ENCODE assay signal across 11 cellular contexts in the genomic region with DNA sequence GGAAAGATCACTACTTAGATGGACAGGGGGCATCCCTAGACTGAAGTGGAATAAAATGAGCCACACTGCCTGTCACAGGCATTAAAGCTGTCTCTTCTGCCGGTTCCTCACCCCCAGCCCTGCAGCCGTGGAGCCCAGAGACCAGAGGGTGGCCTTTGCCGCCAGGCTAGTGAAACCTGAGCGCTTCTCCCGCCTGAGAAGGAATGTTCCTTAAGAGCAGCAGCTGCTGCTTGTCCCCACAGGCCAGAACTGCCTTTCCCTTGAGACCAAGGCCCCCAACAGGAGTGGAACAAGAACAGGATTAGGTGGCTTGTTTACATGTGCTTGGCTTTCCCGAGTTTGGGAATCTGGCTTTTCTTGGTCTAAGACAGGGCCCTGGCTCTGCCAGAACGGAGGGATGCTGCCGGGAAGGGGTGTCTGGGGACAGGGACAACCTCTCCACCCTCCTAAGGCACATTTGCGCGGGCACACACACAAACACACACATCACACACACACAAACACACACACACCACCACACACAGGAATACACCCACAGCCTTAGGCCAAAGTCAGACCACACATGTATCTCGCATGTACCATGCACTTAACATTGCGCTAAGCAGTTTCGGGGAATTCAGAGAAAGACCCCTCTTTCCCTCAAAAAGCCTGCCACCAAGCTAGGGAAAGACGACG.
DNase-seq lines count a peak whose midpoint lies in the region; ATAC-seq and TF ChIP-seq lines count a peak whose summit lies in the region.
"Had no signal": no experiment of that assay in that cellular context is flagged by ENCODE, and none has a peak within 500 bp of the region (broad histone marks: within the 10 kb centered on the region; RNA-seq: fewer than 3 reads in every experiment).

No MANE protein-coding gene starts in this region.

- no peak for TF ChIP-seq POLR2A in spleen (IDR thresholded peaks at IDR 0.05)

- no peaks in the 10 kb centered on the region for H3K27me3 ChIP-seq in WERI-Rb-1 (ENCODE audit: insufficient read depth, low read depth, severe bottlenecking)
- no peaks in the 10 kb centered on the region for H3K27me3 ChIP-seq in layer of hippocampus (ENCODE audit: control insufficient read depth, insufficient read depth, low read length)
- peaks cover 0 to 78% (median 8%) of the 10 kb centered on the region in 7 donors for H3K27me3 ChIP-seq in spleen (replicated peaks in 1 of 7)
- H3K27me3 ChIP-seq in foreskin keratinocyte: peaks cover 62% of the 10 kb centered on the region

- no peak overlapping the region; the same call in 1 of the 2 replicates for H3K27ac ChIP-seq in WERI-Rb-1
- H3K27ac ChIP-seq in layer of hippocampus (ENCODE audit: low read depth, low read length): peak overlapping the region; percentile 42
- no peak overlapping the region for H3K27ac ChIP-seq in spleen
- no peak overlapping the region for H3K27ac ChIP-seq in foreskin keratinocyte
- H3K27ac ChIP-seq: 22Rv1, adrenal gland had no signal

- intact Hi-C loops in spleen (cut with DNase I; ENCODE audit: low total_unique reads): no loop called here

- DNase-seq in DMS 273 (lab: John Stamatoyannopoulos, UW; ENCODE audit: unreplicated experiment) (peak; percentile 46), DMS 273 treated with DMSO at 0.1 percent for 48 hours (lab: John Stamatoyannopoulos, UW) (no peak), WERI-Rb-1 (peak; percentile 58), spleen (peak; percentile 48), foreskin keratinocyte (no peak), hepatic stellate cell (ENCODE audit: low spot score) (no peak)
- DNase-seq: NCI-H510A had no signal

- H3K4me1 ChIP-seq in spleen: peaks cover 0 to 9% (median 7%) of the 10 kb centered on the region in 6 donors
- no peaks in the 10 kb centered on the region for H3K4me1 ChIP-seq in foreskin keratinocyte

- H3K9me3 ChIP-seq in WERI-Rb-1 (ENCODE audit: severe bottlenecking) (no peaks in the 10 kb centered on the region), spleen (no peaks in the 10 kb centered on the region)
- H3K9me3 ChIP-seq: adrenal gland had no signal

- no peak overlapping the region for H3K4me3 ChIP-seq in WERI-Rb-1 (ENCODE audit: low read depth, low read length)
- H3K4me3 ChIP-seq in spleen: no peak overlapping the region
- H3K4me3 ChIP-seq: adrenal gland had no signal

- H3K36me3 ChIP-seq in WERI-Rb-1 (no peaks in the 10 kb centered on the region), spleen (no peaks in the 10 kb centered on the region)
- H3K36me3 ChIP-seq: adrenal gland had no signal

- no peak for ATAC-seq in foreskin keratinocyte
- no peak for ATAC-seq in GM18907 (IDR thresholded peaks at IDR 0.05; ENCODE audit: unreplicated experiment)

- WGBS in spleen, 5 donors: 60 to 72% (median 66%) methylated on average over 15 of the region's 15 CpGs

- no peak for TF ChIP-seq CTCF in WERI-Rb-1 (IDR thresholded peaks at IDR 0.05; ENCODE audit: low read depth, low read length)
- no peak for TF ChIP-seq CTCF in spleen (IDR thresholded peaks at IDR 0.05 in 8 of 11, conservative IDR thresholded peaks at IDR 0.05 in 3 of 11)
- TF ChIP-seq CTCF in foreskin keratinocyte (conservative IDR thresholded peaks at IDR 0.05): no peak

Comparison
In these comparisons a context has a peak if more than half of its experiments do, and no peak if none do; other contexts are left out.
1. DNase-seq: peak in DMS 273 (single experiment), WERI-Rb-1 (single experiment) and spleen (single experiment); none in DMS 273 treated with DMSO at 0.1 percent for 48 hours (single experiment), foreskin keratinocyte (0 of 2) and hepatic stellate cell (single experiment).